ENCODE assay signal across 26 cellular contexts in genomic region chr5:84257061-84257460, GRCh38.
"Had no signal": no experiment of that assay in that cellular context is flagged by ENCODE, and none has a peak within 500 bp of the region (broad histone marks: within the 10 kb centered on the region; RNA-seq: fewer than 3 reads in every experiment).

No MANE protein-coding gene starts in this region.

- H3K4me1 Mint-ChIP-seq: activated B cell treated with CpG ODN at 0.5 μM for 24 hours; activated CD4-positive, alpha-beta T cell treated with anti-CD3 and anti-CD28 coated beads for 36 hours; activated naive CD8-positive, alpha-beta T cell treated with anti-CD3 and anti-CD28 coated beads for 36 hours; activated T-helper 17 cell treated with anti-CD3 and anti-CD28 coated beads, Interleukin-2, amount 50 U/mL, for 72 hours had no signal

- ATAC-seq: activated CD4-positive, alpha-beta T cell treated with anti-CD3 and anti-CD28 coated beads for 36 hours; activated T-helper 17 cell treated with anti-CD3 and anti-CD28 coated beads, Interleukin-2, amount 50 U/mL, for 72 hours; effector memory CD8-positive, alpha-beta T cell; esophagus mucosa; left ventricle myocardium superior; natural killer cell treated with Interleukin-12 subunit alpha and Interleukin-12 subunit beta and Interleukin-15 and Interleukin-18, amount 100 ng/mL, for 72 hours; upper lobe of right lung had no signal

- H3K36me3 Mint-ChIP-seq: activated naive CD8-positive, alpha-beta T cell treated with anti-CD3 and anti-CD28 coated beads for 36 hours; mesothelial cell of epicardium; natural killer cell treated with Interleukin-12 subunit alpha and Interleukin-12 subunit beta and Interleukin-15 and Interleukin-18, amount 100 ng/mL, for 72 hours had no signal

- H3K27me3 Mint-ChIP-seq: activated B cell treated with CpG ODN at 0.5 μM for 24 hours; activated CD4-positive, alpha-beta T cell treated with anti-CD3 and anti-CD28 coated beads for 36 hours; activated naive CD8-positive, alpha-beta T cell treated with anti-CD3 and anti-CD28 coated beads for 36 hours; activated T-cell treated with anti-CD3 and anti-CD28 coated beads, Interleukin-2, amount 50 U/mL, for 24 hours; activated T-helper 17 cell treated with anti-CD3 and anti-CD28 coated beads, Interleukin-2, amount 50 U/mL, for 72 hours; effector memory CD8-positive, alpha-beta T cell; natural killer cell treated with Interleukin-12 subunit alpha and Interleukin-12 subunit beta and Interleukin-15 and Interleukin-18, amount 100 ng/mL, for 72 hours had no signal

- H3K27ac Mint-ChIP-seq: activated B cell treated with CpG ODN at 0.5 μM for 24 hours; activated CD4-positive, alpha-beta T cell treated with anti-CD3 and anti-CD28 coated beads for 36 hours; activated naive CD8-positive, alpha-beta T cell treated with anti-CD3 and anti-CD28 coated beads for 36 hours; activated T-cell treated with anti-CD3 and anti-CD28 coated beads, Interleukin-2, amount 50 U/mL, for 24 hours; activated T-helper 17 cell treated with anti-CD3 and anti-CD28 coated beads, Interleukin-2, amount 50 U/mL, for 72 hours; effector memory CD8-positive, alpha-beta T cell; mesothelial cell of epicardium; natural killer cell treated with Interleukin-12 subunit alpha and Interleukin-12 subunit beta and Interleukin-15 and Interleukin-18, amount 100 ng/mL, for 72 hours; progenitor cell of endocrine pancreas had no signal

- H3K9me3 Mint-ChIP-seq: activated B cell treated with CpG ODN at 0.5 μM for 24 hours; activated T-cell treated with anti-CD3 and anti-CD28 coated beads, Interleukin-2, amount 50 U/mL, for 24 hours; activated T-helper 17 cell treated with anti-CD3 and anti-CD28 coated beads, Interleukin-2, amount 50 U/mL, for 72 hours; mesothelial cell of epicardium; natural killer cell treated with Interleukin-12 subunit alpha and Interleukin-12 subunit beta and Interleukin-15 and Interleukin-18, amount 100 ng/mL, for 72 hours had no signal

- H3K4me3 Mint-ChIP-seq: activated B cell treated with CpG ODN at 0.5 μM for 24 hours; activated CD4-positive, alpha-beta T cell treated with anti-CD3 and anti-CD28 coated beads for 36 hours; activated naive CD8-positive, alpha-beta T cell treated with anti-CD3 and anti-CD28 coated beads for 36 hours; activated T-cell treated with anti-CD3 and anti-CD28 coated beads, Interleukin-2, amount 50 U/mL, for 24 hours; activated T-helper 17 cell treated with anti-CD3 and anti-CD28 coated beads, Interleukin-2, amount 50 U/mL, for 72 hours; effector memory CD8-positive, alpha-beta T cell; mesothelial cell of epicardium; natural killer cell treated with Interleukin-12 subunit alpha and Interleukin-12 subunit beta and Interleukin-15 and Interleukin-18, amount 100 ng/mL, for 72 hours had no signal

- DNase-seq: activated B cell treated with CpG ODN at 0.5 μM for 24 hours; activated CD4-positive, alpha-beta T cell treated with anti-CD3 and anti-CD28 coated beads for 36 hours; activated CD4-positive, alpha-beta T cell treated with anti-CD3 and anti-CD28 coated beads, Interleukin-2, amount 50 U/mL, for 4 hours; activated CD8-positive, alpha-beta memory T cell treated with anti-CD3 and anti-CD28 coated beads for 24 hours; activated CD8-positive, alpha-beta memory T cell treated with anti-CD3 and anti-CD28 coated beads, Interleukin-2, amount 50 U/mL, for 4 hours; activated naive CD8-positive, alpha-beta T cell treated with anti-CD3 and anti-CD28 coated beads for 36 hours; activated T-cell treated with anti-CD3 and anti-CD28 coated beads, Interleukin-2, amount 50 U/mL, for 24 hours; amniotic stem cell; colonic mucosa; dorsolateral prefrontal cortex; effector memory CD8-positive, alpha-beta T cell; foreskin melanocyte; head of caudate nucleus; left ventricle myocardium superior; mammary epithelial cell; retina; spleen; stimulated activated CD4-positive, alpha-beta T cell treated with anti-CD3 and anti-CD28 coated beads, Interleukin-4, amount 100 ng/mL, for 1 hour; stimulated activated naive CD4-positive, alpha-beta T cell treated with Interleukin-2 at 50 U/mL for 16 hours; T1000; upper lobe of right lung had no signal
